Comparison of ENCODE assay signal across 16 cellular contexts in the genomic region with DNA sequence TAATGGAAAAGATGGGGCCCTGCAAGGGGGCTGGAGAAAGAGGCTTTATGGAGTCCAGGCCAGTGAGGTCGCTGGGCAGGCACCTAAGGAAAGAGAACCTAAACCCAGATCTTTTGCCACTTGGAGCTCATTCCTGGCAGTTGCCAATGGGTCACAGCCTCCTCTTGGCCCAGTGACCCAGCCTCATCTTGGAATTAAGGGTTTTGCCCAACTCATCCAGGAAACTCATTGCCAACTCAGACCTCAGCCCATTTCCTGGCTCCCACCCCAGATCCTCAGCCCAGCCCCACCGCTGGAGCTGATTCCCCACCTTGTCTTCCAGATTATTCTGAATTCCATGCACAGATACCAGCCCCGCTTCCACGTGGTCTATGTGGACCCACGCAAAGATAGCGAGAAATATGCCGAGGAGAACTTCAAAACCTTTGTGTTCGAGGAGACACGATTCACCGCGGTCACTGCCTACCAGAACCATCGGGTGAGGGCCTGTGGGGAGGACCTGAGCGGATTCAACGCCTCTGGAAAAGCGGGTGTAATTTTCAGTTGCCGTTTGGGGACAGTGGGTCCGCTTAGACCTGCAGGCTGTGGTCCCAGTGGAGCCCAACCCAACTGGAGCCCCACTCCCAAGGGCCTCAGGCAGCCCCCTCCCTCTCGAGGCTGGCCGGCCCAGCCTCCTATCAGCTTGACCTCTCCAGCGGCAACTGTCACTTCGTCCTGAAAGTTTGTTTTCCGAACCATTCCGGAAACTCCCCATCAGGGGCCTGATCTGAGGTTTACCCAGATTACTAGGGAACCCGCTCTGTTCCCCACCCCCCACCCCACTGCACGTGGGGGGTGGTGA. TPM values are rescaled to one million over a fixed set of nuclear protein-coding genes. Genes with fewer than 3 reads are reported as not detected.
DNase-seq lines count a peak whose midpoint lies in the region; ATAC-seq and TF ChIP-seq lines count a peak whose summit lies in the region.
"Had no signal": no experiment of that assay in that cellular context is flagged by ENCODE, and none has a peak within 500 bp of the region (broad histone marks: within the 10 kb centered on the region; RNA-seq: fewer than 3 reads in every experiment).

No MANE protein-coding gene starts in this region.

- intact Hi-C loops in activated T-helper 1 cell treated with anti-CD3 and anti-CD28 coated beads, Interleukin-12 subunit alpha, Interleukin-12 subunit beta, Interleukin-2, Interleukin-4 antibody, amounts not matched to agents 30 ng/mL and 10 ng/mL and 1 ng/mL, durations not matched to agents 14 hours and 24 hours and 36 hours (cut with micrococcal nuclease), result no loop called here
- intact Hi-C loops in body of pancreas (cut with DNase I), result no loop called here

- peaks cover 0 to 92% (median 71%) of the 10 kb centered on the region in 11 experiments; a peak in 17 of 22 replicates for H4K20me1 ChIP-seq in BLaER1 treated with 17β-estradiol and CSF1 and Interleukin-3, amounts not matched to agents 10 nM and 100 nM
- H4K20me1 ChIP-seq in GM23338 (replicated peaks; ENCODE audit: insufficient read depth), result peaks cover 2% of the 10 kb centered on the region; the same call in 1 of the 2 replicates

- peak; percentile 66 for DNase-seq in GM23338 (ENCODE audit: low spot score)
- no peak for DNase-seq in activated T-helper 1 cell treated with anti-CD3 and anti-CD28 coated beads, Interleukin-12 subunit alpha, Interleukin-12 subunit beta, Interleukin-2, Interleukin-4 antibody, amounts not matched to agents 30 ng/mL and 10 ng/mL and 1 ng/mL, durations not matched to agents 14 hours and 24 hours and 36 hours (ENCODE audit: low spot score)
- no peak for DNase-seq in mesothelial cell of epicardium (ENCODE audit: low spot score in 2 of 2, unreplicated experiment in 2 of 2)
- DNase-seq in body of pancreas, result no peak
- no peak for DNase-seq in osteocyte (ENCODE audit: extremely low spot score, unreplicated experiment)
- DNase-seq in HuH-7.5 (ENCODE audit: low spot score), result no peak
- DNase-seq: NCI-H1092 treated with DMSO at 0.1 percent for 48 hours; NCI-H2227 treated with DMSO at 0.1 percent for 48 hours; nucleus accumbens; stimulated activated CD4-positive, alpha-beta T cell treated with anti-CD3 and anti-CD28 coated beads, Interleukin-4, amount 100 ng/mL, for 24 hours had no signal

- H3K9me3 Mint-ChIP-seq in GM23338 (peaks cover 3% of the 10 kb centered on the region; the same call in 2 of the 3 replicates), mesothelial cell of epicardium (no peaks in the 10 kb centered on the region), osteocyte (ENCODE audit: unreplicated experiment) (no peaks in the 10 kb centered on the region)
- no peaks in the 10 kb centered on the region for H3K9me3 Mint-ChIP-seq in activated T-helper 1 cell treated with anti-CD3 and anti-CD28 coated beads, Interleukin-12 subunit alpha, Interleukin-12 subunit beta, Interleukin-2, Interleukin-4 antibody, amounts not matched to agents 30 ng/mL and 10 ng/mL and 1 ng/mL, durations not matched to agents 14 hours and 24 hours and 36 hours

- H3K9me3 ChIP-seq in BLaER1 treated with 17β-estradiol and CSF1 and Interleukin-3, amounts not matched to agents 10 nM and 100 nM (replicated peaks in 1 of 11), result no peaks in the 10 kb centered on the region
- no peaks in the 10 kb centered on the region for H3K9me3 ChIP-seq in body of pancreas
- H3K9me3 ChIP-seq: SJSA1 had no signal

- no peaks in the 10 kb centered on the region for H3K36me3 ChIP-seq in BLaER1 treated with 17β-estradiol and CSF1 and Interleukin-3, amounts not matched to agents 10 nM and 100 nM
- H3K36me3 ChIP-seq in GM23338 (ENCODE audit: insufficient read depth), result no peaks in the 10 kb centered on the region
- no peaks in the 10 kb centered on the region for H3K36me3 ChIP-seq in body of pancreas (replicated peaks in 1 of 2; ENCODE audit: insufficient read depth in 1 of 2, low read depth in 2 of 2)
- H3K36me3 ChIP-seq: SJSA1 had no signal

- ATAC-seq in GM23338 (no peak), HG03097 (IDR thresholded peaks at IDR 0.05; ENCODE audit: low FRiP score, unreplicated experiment) (no peak), body of pancreas (no peak)
- ATAC-seq: sciatic nerve had no signal

- H3K79me2 ChIP-seq in GM23338 (replicated peaks; ENCODE audit: insufficient read depth), result no peaks in the 10 kb centered on the region

- H2AFZ ChIP-seq in GM23338, result no peak overlapping the region

- H3K27me3 ChIP-seq in BLaER1 treated with 17β-estradiol and CSF1 and Interleukin-3, amounts not matched to agents 10 nM and 100 nM, result peaks cover 99 to 100% (median 100%) of the 10 kb centered on the region in 11 experiments
- H3K27me3 ChIP-seq in GM23338 (ENCODE audit: insufficient read depth), result peaks cover 95% of the 10 kb centered on the region
- peaks cover 0 to 44% of the 10 kb centered on the region in 2 donors for H3K27me3 ChIP-seq in body of pancreas

- TF ChIP-seq POLR2A in body of pancreas (IDR thresholded peaks at IDR 0.05), result no peak

- H3K36me3 Mint-ChIP-seq in GM23338 (ENCODE audit: low read depth) (peaks cover 5% of the 10 kb centered on the region; the same call in 1 of the 3 replicates), mesothelial cell of epicardium (no peaks in the 10 kb centered on the region), osteocyte (ENCODE audit: unreplicated experiment) (peaks cover 9% of the 10 kb centered on the region)
- peaks cover 4% of the 10 kb centered on the region for H3K36me3 Mint-ChIP-seq in activated T-helper 1 cell treated with anti-CD3 and anti-CD28 coated beads, Interleukin-12 subunit alpha, Interleukin-12 subunit beta, Interleukin-2, Interleukin-4 antibody, amounts not matched to agents 30 ng/mL and 10 ng/mL and 1 ng/mL, durations not matched to agents 14 hours and 24 hours and 36 hours (ENCODE audit: low read depth)

- H3K27me3 Mint-ChIP-seq in GM23338 (ENCODE audit: insufficient read depth, low read depth, poor library complexity) (peaks cover 86% of the 10 kb centered on the region), mesothelial cell of epicardium (ENCODE audit: low read depth) (peaks cover 81% of the 10 kb centered on the region), osteocyte (ENCODE audit: unreplicated experiment) (peaks cover 1% of the 10 kb centered on the region)
- H3K27me3 Mint-ChIP-seq in activated T-helper 1 cell treated with anti-CD3 and anti-CD28 coated beads, Interleukin-12 subunit alpha, Interleukin-12 subunit beta, Interleukin-2, Interleukin-4 antibody, amounts not matched to agents 30 ng/mL and 10 ng/mL and 1 ng/mL, durations not matched to agents 14 hours and 24 hours and 36 hours (ENCODE audit: insufficient read depth), result peaks cover 59% of the 10 kb centered on the region

- H3K9ac ChIP-seq in BLaER1 treated with 17β-estradiol and CSF1 and Interleukin-3, amounts not matched to agents 10 nM and 100 nM, result no peak overlapping the region

- peak overlapping the region in 6 of 10 experiments; percentile 53 to 69 (median 58); a peak in 6 of 20 replicates for H3K4me3 ChIP-seq in BLaER1 treated with 17β-estradiol and CSF1 and Interleukin-3, amounts not matched to agents 10 nM and 100 nM
- peak overlapping the region; percentile 44; the same call in 1 of the 2 replicates for H3K4me3 ChIP-seq in GM23338
- no peak overlapping the region for H3K4me3 ChIP-seq in body of pancreas
- H3K4me3 ChIP-seq: lung, SJSA1 had no signal

- H3K4me3 Mint-ChIP-seq in GM23338 (peak overlapping the region; percentile 48; the same call in 2 of the 3 replicates), mesothelial cell of epicardium (peak overlapping the region; percentile 18), osteocyte (ENCODE audit: unreplicated experiment) (no peak overlapping the region)
- peak overlapping the region; percentile 5 for H3K4me3 Mint-ChIP-seq in activated T-helper 1 cell treated with anti-CD3 and anti-CD28 coated beads, Interleukin-12 subunit alpha, Interleukin-12 subunit beta, Interleukin-2, Interleukin-4 antibody, amounts not matched to agents 30 ng/mL and 10 ng/mL and 1 ng/mL, durations not matched to agents 14 hours and 24 hours and 36 hours

- no peaks in the 10 kb centered on the region for H3K9me2 ChIP-seq in GM23338 (ENCODE audit: insufficient read depth)

- WGBS in body of pancreas, 2 donors, result 44 to 59% methylated on average over 10 to 24 of the region's 25 CpGs

- H3K4me1 Mint-ChIP-seq in GM23338 (peaks cover 35% of the 10 kb centered on the region), mesothelial cell of epicardium (peaks cover 13% of the 10 kb centered on the region), osteocyte (ENCODE audit: unreplicated experiment) (peaks cover 13% of the 10 kb centered on the region)
- peaks cover 5% of the 10 kb centered on the region for H3K4me1 Mint-ChIP-seq in activated T-helper 1 cell treated with anti-CD3 and anti-CD28 coated beads, Interleukin-12 subunit alpha, Interleukin-12 subunit beta, Interleukin-2, Interleukin-4 antibody, amounts not matched to agents 30 ng/mL and 10 ng/mL and 1 ng/mL, durations not matched to agents 14 hours and 24 hours and 36 hours (ENCODE audit: low read depth)

- H3F3A ChIP-seq in GM23338 (replicated peaks; ENCODE audit: low read depth), result peaks cover 17% of the 10 kb centered on the region

- peak overlapping the region in 10 of 11 experiments; percentile 74 to 92 (median 86); a peak in 19 of 22 replicates for H3K4me2 ChIP-seq in BLaER1 treated with 17β-estradiol and CSF1 and Interleukin-3, amounts not matched to agents 10 nM and 100 nM
- peak overlapping the region; percentile 77 for H3K4me2 ChIP-seq in GM23338

- H3K27ac ChIP-seq in BLaER1 treated with 17β-estradiol and CSF1 and Interleukin-3, amounts not matched to agents 10 nM and 100 nM, result no peak overlapping the region
- H3K27ac ChIP-seq in GM23338 (ENCODE audit: low read depth), result no peak overlapping the region
- H3K27ac ChIP-seq in body of pancreas, result no peak overlapping the region
- H3K27ac ChIP-seq: SJSA1 had no signal

- H3K27ac Mint-ChIP-seq in GM23338 (no peak overlapping the region), mesothelial cell of epicardium (no peak overlapping the region), osteocyte (ENCODE audit: unreplicated experiment) (no peak overlapping the region)
- peak overlapping the region; percentile 10 for H3K27ac Mint-ChIP-seq in activated T-helper 1 cell treated with anti-CD3 and anti-CD28 coated beads, Interleukin-12 subunit alpha, Interleukin-12 subunit beta, Interleukin-2, Interleukin-4 antibody, amounts not matched to agents 30 ng/mL and 10 ng/mL and 1 ng/mL, durations not matched to agents 14 hours and 24 hours and 36 hours

- TF ChIP-seq CTCF in GM23338 (conservative IDR thresholded peaks at IDR 0.05; ENCODE audit: low read depth in 2 of 2) (no peak), mesothelial cell of epicardium (IDR thresholded peaks at IDR 0.05; ENCODE audit: unreplicated experiment) (no peak), body of pancreas (IDR thresholded peaks at IDR 0.05) (no peak), osteocyte (IDR thresholded peaks at IDR 0.05) (no peak)

- peaks cover 31 to 50% (median 42%) of the 10 kb centered on the region in 10 experiments for H3K4me1 ChIP-seq in BLaER1 treated with 17β-estradiol and CSF1 and Interleukin-3, amounts not matched to agents 10 nM and 100 nM
- H3K4me1 ChIP-seq in GM23338 (ENCODE audit: insufficient read depth) (peaks cover 42% of the 10 kb centered on the region), body of pancreas (peaks cover 20% of the 10 kb centered on the region)
- H3K4me1 ChIP-seq: SJSA1 had no signal

RNA-seq across cellular contexts. Expression of a gene that starts 4.3 kb away (rescaled TPM):
- 0.23 and 0.66 TPM in 2 replicates for total RNA-seq in GM23338 (2014; rRNA removed; shearing (Covaris generic))
- 0.19 TPM in 2 replicates for polyA plus RNA-seq in GM23338 (2016; fragmentation: Nextera tagmentation; extraction: Ambion mirVana)
- total RNA-seq in activated T-helper 1 cell treated with anti-CD3 and anti-CD28 coated beads, Interleukin-12 subunit alpha, Interleukin-12 subunit beta, Interleukin-2, Interleukin-4 antibody, amounts not matched to agents 30 ng/mL and 10 ng/mL and 1 ng/mL, durations not matched to agents 14 hours and 24 hours and 36 hours, result 0.29 and 0.56 TPM in 2 replicates
- total RNA-seq in mesothelial cell of epicardium, result 0.34 to 0.45 TPM in 2 of 3 replicates, not detected in the other
- total RNA-seq in body of pancreas, result 1 to 10 TPM in 1 of 2 donors, not detected in 1; 1.0 TPM
- total RNA-seq in osteocyte, result 22.5 and 24.2 TPM in 2 replicates
- total RNA-seq: activated CD8-positive, alpha-beta memory T cell treated with anti-CD3 and anti-CD28 coated beads for 36 hours had no signal

RNA-seq across cellular contexts. Expression of a gene that starts 41.5 kb away (rescaled TPM):
- 1.3 TPM in 1 of 2 replicates, not detected in the other for total RNA-seq in GM23338 (2014; rRNA removed; shearing (Covaris generic))
- polyA plus RNA-seq in GM23338 (2016; fragmentation: Nextera tagmentation; extraction: Ambion mirVana), result 0.53 and 1.1 TPM in 2 replicates
- total RNA-seq in activated T-helper 1 cell treated with anti-CD3 and anti-CD28 coated beads, Interleukin-12 subunit alpha, Interleukin-12 subunit beta, Interleukin-2, Interleukin-4 antibody, amounts not matched to agents 30 ng/mL and 10 ng/mL and 1 ng/mL, durations not matched to agents 14 hours and 24 hours and 36 hours, result not detected in 2 replicates
- total RNA-seq in mesothelial cell of epicardium (1.4 to 5.7 TPM (median 4.4 TPM) in 3 replicates), body of pancreas (10 to 100 TPM in 1 of 2 donors, 1 to 10 TPM in 1; 6.2 to 29.7 TPM), osteocyte (28.6 and 34.1 TPM in 2 replicates)

RNA-seq across cellular contexts. Expression of a gene that starts 50.6 kb away (rescaled TPM):
- 7.7 and 17.2 TPM in 2 replicates for total RNA-seq in GM23338 (2014; rRNA removed; shearing (Covaris generic))
- polyA plus RNA-seq in GM23338 (2016; fragmentation: Nextera tagmentation; extraction: Ambion mirVana), result 4.3 and 5.6 TPM in 2 replicates
- total RNA-seq in activated T-helper 1 cell treated with anti-CD3 and anti-CD28 coated beads, Interleukin-12 subunit alpha, Interleukin-12 subunit beta, Interleukin-2, Interleukin-4 antibody, amounts not matched to agents 30 ng/mL and 10 ng/mL and 1 ng/mL, durations not matched to agents 14 hours and 24 hours and 36 hours, result 0.98 and 1.3 TPM in 2 replicates
- 32.2 to 42.1 TPM (median 36.2 TPM) in 3 replicates for total RNA-seq in mesothelial cell of epicardium
- 10 to 100 TPM; 15.0 to 15.2 TPM for total RNA-seq in body of pancreas
- 103 and 108 TPM in 2 replicates for total RNA-seq in osteocyte

Comparison
In these comparisons a context has a peak if more than half of its experiments do, and no peak if none do; other contexts are left out.
1. H3K4me3 ChIP-seq: peak in BLaER1 treated with 17β-estradiol and CSF1 and Interleukin-3, amounts not matched to agents 10 nM and 100 nM (6 of 10) and GM23338 (single experiment); none in body of pancreas (0 of 2).
2. RNA of a gene that starts 4.3 kb away (total RNA-seq): 22.5 to 24.2 TPM in osteocyte; 1.0 TPM in body of pancreas, 0.23 to 0.66 TPM in GM23338, 0.34 to 0.45 TPM in mesothelial cell of epicardium and 0.29 to 0.56 TPM in activated T-helper 1 cell treated with anti-CD3 and anti-CD28 coated beads, Interleukin-12 subunit alpha, Interleukin-12 subunit beta, Interleukin-2, Interleukin-4 antibody, amounts not matched to agents 30 ng/mL and 10 ng/mL and 1 ng/mL, durations not matched to agents 14 hours and 24 hours and 36 hours; every median in the first group is over 10 times any median in the second.